Comparison of ENCODE assay signal across 1 cellular context in genomic region chr1:230277201-230277771, GRCh38.
TF ChIP-seq lines count a peak whose summit lies in the region.

No MANE protein-coding gene starts in this region.

TF ChIP-seq in GM23338, 12 proteins besides CTCF, POLR2A, EP300 and RAD21 (continued from another document):
- TF ChIP-seq ZNF331 (CRISPR knock-in tag; IDR thresholded peaks at IDR 0.05; ENCODE audit: low read depth) (no peak), CREB1 (CRISPR knock-in tag; IDR thresholded peaks at IDR 0.05; ENCODE audit: low read depth) (no peak), EZH2phosphoT487 (IDR thresholded peaks at IDR 0.05; ENCODE audit: unreplicated experiment) (no peak), ZNF114 (CRISPR knock-in tag; IDR thresholded peaks at IDR 0.05) (no peak), JUNB (IDR thresholded peaks at IDR 0.05; ENCODE audit: unreplicated experiment) (no peak), REST (IDR thresholded peaks at IDR 0.05; ENCODE audit: unreplicated experiment) (no peak)
